Comparison of ENCODE assay signal across 14 cellular contexts in the genomic region with DNA sequence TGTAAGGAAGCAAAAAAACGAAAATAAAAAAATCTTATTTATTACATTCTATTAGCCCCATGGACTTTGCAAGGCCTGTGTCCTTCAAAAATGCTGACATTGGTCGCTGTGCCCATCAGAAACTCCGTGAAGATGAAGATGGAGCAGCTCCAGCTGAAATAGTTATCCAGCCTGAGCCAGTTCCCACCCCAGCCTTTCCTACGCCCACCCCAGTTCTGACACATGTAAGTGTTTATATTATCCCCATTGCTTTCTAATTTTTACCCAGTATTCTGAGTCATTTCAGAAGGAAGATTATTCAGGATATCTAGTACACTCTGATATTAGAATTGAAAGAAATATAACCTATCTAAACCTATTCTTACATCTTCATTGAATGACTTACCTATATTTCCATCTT.
DNase-seq lines count a peak whose midpoint lies in the region; ATAC-seq and TF ChIP-seq lines count a peak whose summit lies in the region.
"Had no signal": no experiment of that assay in that cellular context is flagged by ENCODE, and none has a peak within 500 bp of the region (broad histone marks: within the 10 kb centered on the region; RNA-seq: fewer than 3 reads in every experiment).

No MANE protein-coding gene starts in this region.

- TF ChIP-seq CTCF in left ventricle myocardium inferior (IDR thresholded peaks at IDR 0.05; ENCODE audit: borderline replicate concordance) (no peak), activated B cell treated with CpG ODN at 0.5 μM for 24 hours (IDR thresholded peaks at IDR 0.05) (no peak)

- peaks cover 61% of the 10 kb centered on the region for H3K4me1 ChIP-seq in left ventricle myocardium inferior
- H3K4me1 ChIP-seq: uterus had no signal

- H3K9me3 ChIP-seq in left ventricle myocardium inferior (replicated peaks): no peaks in the 10 kb centered on the region
- H3K9me3 ChIP-seq: uterus had no signal

- CTCF ChIA-PET in activated B cell treated with CpG ODN at 0.5 μM for 24 hours (lab: Charles Lee): interaction anchor here (3.5 kb wide), 1 partner anchor 8 kb away, joined by 26 read pairs; no protein-coding TSS in a partner anchor

- peak overlapping the region; percentile 50 for H3K27ac Mint-ChIP-seq in activated B cell treated with CpG ODN at 0.5 μM for 24 hours
- H3K27ac Mint-ChIP-seq in immature natural killer cell: peak overlapping the region in 4 of 6 donors; percentile 61 to 97 (median 70)

- H3K27ac ChIP-seq in left ventricle myocardium inferior (replicated peaks): peak overlapping the region; percentile 47

- intact Hi-C loops in left ventricle myocardium inferior (cut with micrococcal nuclease) (no loop called here), Right ventricle myocardium inferior (cut with DNase I) (loop anchor here (10.0 kb wide), 2 partner anchors 253 to 533 kb away; no protein-coding TSS in a partner anchor), activated B cell treated with CpG ODN at 0.5 μM for 24 hours (cut with micrococcal nuclease) (loop anchor here (5.0 to 10.0 kb wide), 5 partner anchors 385 to 1645 kb away; partner anchors contain the start of gene AKAP7)

- H3K27me3 Mint-ChIP-seq in activated B cell treated with CpG ODN at 0.5 μM for 24 hours (no peaks in the 10 kb centered on the region), immature natural killer cell (ENCODE audit: low read depth in 3 of 3) (peaks cover 0 to 7% (median 3%) of the 10 kb centered on the region in 3 donors)

- H3K4me3 ChIP-seq in left ventricle myocardium inferior: no peak overlapping the region
- H3K4me3 ChIP-seq: dorsolateral prefrontal cortex, uterus had no signal

- ATAC-seq in Right ventricle myocardium inferior (no peak), activated B cell treated with CpG ODN at 0.5 μM for 24 hours (ENCODE audit: low read depth) (no peak), GM19397 (IDR thresholded peaks at IDR 0.05; ENCODE audit: unreplicated experiment) (no peak), GM19395 (IDR thresholded peaks at IDR 0.05; ENCODE audit: unreplicated experiment) (no peak)

- H3K27me3 ChIP-seq in left ventricle myocardium inferior (ENCODE audit: low read depth): no peaks in the 10 kb centered on the region
- H3K27me3 ChIP-seq: dorsolateral prefrontal cortex, uterus had no signal

- H3K4me1 Mint-ChIP-seq in activated B cell treated with CpG ODN at 0.5 μM for 24 hours: peaks cover 28% of the 10 kb centered on the region
- H3K4me1 Mint-ChIP-seq in immature natural killer cell: peaks cover 28 to 40% of the 10 kb centered on the region in 2 donors

- no peaks in the 10 kb centered on the region for H3K9me3 Mint-ChIP-seq in activated B cell treated with CpG ODN at 0.5 μM for 24 hours
- H3K9me3 Mint-ChIP-seq in immature natural killer cell: no peaks in the 10 kb centered on the region

- POLR2A ChIA-PET in activated B cell treated with CpG ODN at 0.5 μM for 24 hours (lab: Charles Lee): no interaction called here

- DNase-seq in left ventricle myocardium inferior (no peak), Right ventricle myocardium inferior (ENCODE audit: missing footprints) (no peak), activated B cell treated with CpG ODN at 0.5 μM for 24 hours (no peak), immature natural killer cell (no peak), NCI-H345 treated with DMSO at 0.1 percent for 48 hours (lab: John Stamatoyannopoulos, UW; ENCODE audit: unreplicated experiment) (no peak), pons (ENCODE audit: low spot score) (no peak)
- DNase-seq: dorsolateral prefrontal cortex; NCI-H1436 treated with DMSO at 0.1 percent for 48 hours; NCI-H2227 treated with DMSO at 0.1 percent for 48 hours; occipital lobe; stimulated activated naive CD4-positive, alpha-beta T cell treated with Interleukin-2 at 50 U/mL for 16 hours; uterus had no signal

- peaks cover 62% of the 10 kb centered on the region for H3K36me3 ChIP-seq in left ventricle myocardium inferior
- H3K36me3 ChIP-seq: uterus had no signal

- H3K4me3 Mint-ChIP-seq in activated B cell treated with CpG ODN at 0.5 μM for 24 hours (no peak overlapping the region), immature natural killer cell (no peak overlapping the region)

- H3K36me3 Mint-ChIP-seq in activated B cell treated with CpG ODN at 0.5 μM for 24 hours (ENCODE audit: low read depth): no peaks in the 10 kb centered on the region
- peaks cover 0 to 4% (median 3%) of the 10 kb centered on the region in 3 donors for H3K36me3 Mint-ChIP-seq in immature natural killer cell
